ENCODE assay signal across 8 cellular contexts in the genomic region with DNA sequence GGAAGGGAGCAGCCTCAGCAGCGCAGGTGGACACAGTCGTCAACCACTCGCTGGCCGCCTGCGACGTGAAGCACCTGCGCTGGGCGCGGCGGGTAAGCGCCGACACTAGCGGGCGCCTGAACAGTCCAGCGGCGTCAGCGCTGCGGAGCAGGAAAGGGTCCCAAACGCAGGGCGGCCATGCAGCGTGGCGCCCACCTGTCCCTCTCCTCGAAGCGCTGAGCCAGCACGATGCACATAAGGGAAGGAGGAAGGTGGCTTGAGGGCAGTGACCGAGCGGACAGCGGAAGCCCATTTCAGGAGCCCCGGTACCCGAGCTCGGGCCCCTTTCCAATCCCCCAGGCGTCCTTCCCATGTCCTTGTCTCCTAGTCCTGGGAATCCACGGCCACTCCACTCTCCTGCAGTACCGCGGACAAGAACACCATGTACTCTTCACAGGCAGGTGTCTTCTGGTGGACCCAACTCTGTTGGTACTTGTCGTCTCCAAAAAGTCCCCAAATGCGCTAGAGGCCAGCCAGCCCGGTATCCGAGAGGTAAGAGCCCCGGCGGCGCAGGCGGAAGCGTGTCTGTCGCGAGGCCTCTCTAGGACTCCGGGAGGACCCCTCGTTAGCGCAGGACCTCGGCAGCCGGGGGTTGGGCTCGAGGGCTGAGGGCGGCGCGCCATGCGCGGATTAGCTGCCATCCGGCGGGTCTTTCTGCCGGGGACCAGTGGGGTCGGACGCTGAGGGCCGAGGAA. TPM values are rescaled to one million over a fixed set of nuclear protein-coding genes. Genes with fewer than 3 reads are reported as not detected.
DNase-seq lines count a peak whose midpoint lies in the region; ATAC-seq lines count a peak whose summit lies in the region.

No MANE protein-coding gene starts in this region.

- DNase-seq in NCI-H2029 (lab: John Stamatoyannopoulos, UW), result peak; percentile 48
- DNase-seq in iPS-NIHi11 (ENCODE audit: low spot score), result peak; percentile 90
- peak; percentile 25 to 29 for DNase-seq in stimulated activated CD4-positive, alpha-beta T cell treated with anti-CD3 and anti-CD28 coated beads, Interleukin-1b, Interleukin-23, amount 100 ng/mL, for 4 hours (ENCODE audit: low read depth in 2 of 2)
- DNase-seq in NCI-H1048 (lab: John Stamatoyannopoulos, UW), result no peak

- H3K4me1 Mint-ChIP-seq in activated T-helper 17 cell treated with anti-CD3 and anti-CD28 coated beads, Interleukin-2, amount 50 U/mL, for 72 hours, result no peaks in the 10 kb centered on the region

- H3K27ac Mint-ChIP-seq in activated T-helper 17 cell treated with anti-CD3 and anti-CD28 coated beads, Interleukin-2, amount 50 U/mL, for 72 hours, result no peak overlapping the region

- peaks cover 28% of the 10 kb centered on the region for H3K36me3 Mint-ChIP-seq in activated T-helper 17 cell treated with anti-CD3 and anti-CD28 coated beads, Interleukin-2, amount 50 U/mL, for 72 hours (ENCODE audit: low read depth)

- H3K4me3 Mint-ChIP-seq in activated T-helper 17 cell treated with anti-CD3 and anti-CD28 coated beads, Interleukin-2, amount 50 U/mL, for 72 hours, result peak overlapping the region; percentile 31

- peaks cover 25% of the 10 kb centered on the region for H3K9me3 Mint-ChIP-seq in activated T-helper 17 cell treated with anti-CD3 and anti-CD28 coated beads, Interleukin-2, amount 50 U/mL, for 72 hours

- no peak for ATAC-seq in activated T-helper 17 cell treated with anti-CD3 and anti-CD28 coated beads, Interleukin-2, amount 50 U/mL, for 72 hours (replicated peaks)
- no peak for ATAC-seq in GM18861 (IDR thresholded peaks at IDR 0.05; ENCODE audit: unreplicated experiment)
- no peak for ATAC-seq in GM21367 (IDR thresholded peaks at IDR 0.05; ENCODE audit: unreplicated experiment)
- no peak for ATAC-seq in HG02981 (IDR thresholded peaks at IDR 0.05; ENCODE audit: unreplicated experiment)

- H3K27me3 Mint-ChIP-seq in activated T-helper 17 cell treated with anti-CD3 and anti-CD28 coated beads, Interleukin-2, amount 50 U/mL, for 72 hours, result peaks cover 14% of the 10 kb centered on the region

RNA-seq across cellular contexts. Expression of gene ZNF232, which starts 14.4 kb away (rescaled TPM):
- total RNA-seq in activated T-helper 17 cell treated with anti-CD3 and anti-CD28 coated beads, Interleukin-2, amount 50 U/mL, for 72 hours, result 10 to 100 TPM; 10.7 to 16.3 TPM

RNA-seq across cellular contexts. Expression of gene USP6, which starts 18.6 kb away (rescaled TPM):
- total RNA-seq in activated T-helper 17 cell treated with anti-CD3 and anti-CD28 coated beads, Interleukin-2, amount 50 U/mL, for 72 hours, result under 1 TPM; 0.06 to 0.08 TPM

RNA-seq across cellular contexts. Expression of gene ZFP3, which starts 19.0 kb away (rescaled TPM):
- 1 to 10 TPM; 1.4 to 1.9 TPM for total RNA-seq in activated T-helper 17 cell treated with anti-CD3 and anti-CD28 coated beads, Interleukin-2, amount 50 U/mL, for 72 hours
